Comparison of ENCODE assay signal across 10 cellular contexts in the genomic region with DNA sequence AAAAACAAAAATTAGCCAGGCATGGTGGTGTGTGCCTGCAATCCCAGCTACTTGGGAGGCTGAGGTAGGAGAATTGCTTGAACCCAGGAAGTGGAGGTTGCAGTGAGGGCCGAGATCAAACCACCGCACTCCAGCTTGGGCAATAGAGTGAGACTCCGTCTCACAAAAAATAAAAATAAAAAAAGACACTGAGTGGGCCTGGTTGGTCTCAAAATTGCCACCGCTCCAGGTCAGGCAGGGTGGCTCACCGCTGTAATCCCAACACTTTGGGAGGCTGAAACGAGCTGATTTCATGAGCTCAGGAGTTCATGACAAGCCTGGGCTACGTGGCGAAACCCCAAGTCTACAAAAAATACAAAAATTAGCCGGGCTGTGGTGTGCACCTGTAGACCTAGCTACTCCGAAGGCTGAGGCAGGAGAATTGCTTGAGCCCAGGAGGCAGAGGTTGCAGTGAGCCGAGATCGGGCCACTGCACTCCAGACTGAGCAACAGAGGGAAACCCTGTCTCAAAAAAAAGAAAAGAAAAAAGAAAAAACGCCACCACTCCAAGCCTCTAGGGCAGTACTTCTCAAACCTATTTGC. TPM values are rescaled to one million over a fixed set of nuclear protein-coding genes. Genes with fewer than 3 reads are reported as not detected.
DNase-seq lines count a peak whose midpoint lies in the region; ATAC-seq, FAIRE-seq and TF ChIP-seq lines count a peak whose summit lies in the region.
"Had no signal": no experiment of that assay in that cellular context is flagged by ENCODE, and none has a peak within 500 bp of the region (broad histone marks: within the 10 kb centered on the region; RNA-seq: fewer than 3 reads in every experiment).

No MANE protein-coding gene starts in this region.

- intact Hi-C loops in activated T-helper 2 cell treated with anti-CD3 and anti-CD28 coated beads, Interferon-gamma antibody, Interleukin-2, Interleukin-4, amounts not matched to agents 10 μg/mL and 5 μg/mL and 100 μg/mL, durations not matched to agents 14 hours and 24 hours and 36 hours (cut with micrococcal nuclease) = loop anchor here (10.0 kb wide), 1 partner anchor 281 kb away; no protein-coding TSS in a partner anchor
- intact Hi-C loops in kidney (cut with DNase I) = loop anchor here (10.0 kb wide), 1 partner anchor 71 kb away; no protein-coding TSS in a partner anchor

- peak; percentile 57 for DNase-seq in activated CD8-positive, alpha-beta memory T cell treated with anti-CD3 and anti-CD28 coated beads for 24 hours
- DNase-seq in activated CD8-positive, alpha-beta memory T cell treated with anti-CD3 and anti-CD28 coated beads, Interleukin-2, amount 50 U/mL, for 48 hours = no peak
- DNase-seq in activated T-helper 2 cell treated with anti-CD3 and anti-CD28 coated beads, Interferon-gamma antibody, Interleukin-2, Interleukin-4, amounts not matched to agents 10 μg/mL and 5 μg/mL and 100 μg/mL, durations not matched to agents 14 hours and 24 hours and 36 hours (ENCODE audit: low spot score) = no peak
- DNase-seq in kidney (no peak), NOMO-1 treated with dmso at 0.1 percent for 144 hours (lab: John Stamatoyannopoulos, UW; ENCODE audit: unreplicated experiment) (no peak)
- DNase-seq in stimulated activated naive CD8-positive, alpha-beta T cell treated with anti-CD3 and anti-CD28 coated beads, Interleukin-15, amount 100 ng/mL, for 72 hours = no peak
- no peak for DNase-seq in stimulated activated CD8-positive, alpha-beta memory T cell treated with anti-CD3 and anti-CD28 coated beads, Interleukin-4, amount 100 ng/mL, for 48 hours

- H3K36me3 Mint-ChIP-seq in activated T-helper 2 cell treated with anti-CD3 and anti-CD28 coated beads, Interferon-gamma antibody, Interleukin-2, Interleukin-4, amounts not matched to agents 10 μg/mL and 5 μg/mL and 100 μg/mL, durations not matched to agents 14 hours and 24 hours and 36 hours (ENCODE audit: low read depth) = peaks cover 39% of the 10 kb centered on the region

- TF ChIP-seq CTCF in kidney (IDR thresholded peaks at IDR 0.05; ENCODE audit: borderline replicate concordance, extremely low read depth, insufficient read depth) = no peak

- no peak overlapping the region for H3K27ac ChIP-seq in kidney (ENCODE audit: low read depth in 2 of 2, low read length in 2 of 2)

- no peaks in the 10 kb centered on the region for H3K36me3 ChIP-seq in kidney (ENCODE audit: control insufficient read depth in 1 of 2, insufficient read depth in 2 of 2, low read length in 2 of 2)
- H3K36me3 ChIP-seq: BE2C had no signal

- H3K9me3 Mint-ChIP-seq in activated T-helper 2 cell treated with anti-CD3 and anti-CD28 coated beads, Interferon-gamma antibody, Interleukin-2, Interleukin-4, amounts not matched to agents 10 μg/mL and 5 μg/mL and 100 μg/mL, durations not matched to agents 14 hours and 24 hours and 36 hours = no peaks in the 10 kb centered on the region
- H3K9me3 Mint-ChIP-seq in stimulated activated naive CD8-positive, alpha-beta T cell treated with anti-CD3 and anti-CD28 coated beads, Interleukin-15, amount 100 ng/mL, for 72 hours = no peaks in the 10 kb centered on the region

- H3K27ac Mint-ChIP-seq in activated T-helper 2 cell treated with anti-CD3 and anti-CD28 coated beads, Interferon-gamma antibody, Interleukin-2, Interleukin-4, amounts not matched to agents 10 μg/mL and 5 μg/mL and 100 μg/mL, durations not matched to agents 14 hours and 24 hours and 36 hours = peak overlapping the region; percentile 94
- H3K27ac Mint-ChIP-seq in stimulated activated naive CD8-positive, alpha-beta T cell treated with anti-CD3 and anti-CD28 coated beads, Interleukin-15, amount 100 ng/mL, for 72 hours = peak overlapping the region; percentile 94

- no peaks in the 10 kb centered on the region for H3K9me3 ChIP-seq in kidney (ENCODE audit: control insufficient read depth in 1 of 2, low read length in 2 of 2)
- H3K9me3 ChIP-seq: BE2C had no signal

- FAIRE-seq in kidney (lab: Jason Lieb, UNC) = no peak
- FAIRE-seq: frontal cortex had no signal

- H3K9ac ChIP-seq in kidney (ENCODE audit: low read length in 2 of 2) = no peak overlapping the region

- H3K4me1 ChIP-seq in kidney (ENCODE audit: control insufficient read depth in 1 of 2, insufficient read depth in 1 of 2, low read depth in 1 of 2, low read length in 2 of 2) = peaks cover 0 to 5% of the 10 kb centered on the region in 2 donors
- H3K4me1 ChIP-seq: BE2C had no signal

- H3K4me1 Mint-ChIP-seq in activated T-helper 2 cell treated with anti-CD3 and anti-CD28 coated beads, Interferon-gamma antibody, Interleukin-2, Interleukin-4, amounts not matched to agents 10 μg/mL and 5 μg/mL and 100 μg/mL, durations not matched to agents 14 hours and 24 hours and 36 hours (ENCODE audit: low read depth) = peaks cover 29% of the 10 kb centered on the region
- peaks cover 59% of the 10 kb centered on the region for H3K4me1 Mint-ChIP-seq in stimulated activated naive CD8-positive, alpha-beta T cell treated with anti-CD3 and anti-CD28 coated beads, Interleukin-15, amount 100 ng/mL, for 72 hours

- H3K4me3 ChIP-seq in kidney (ENCODE audit: low read length in 2 of 2) = peak overlapping the region; percentile 2 to 85

- H3K4me3 Mint-ChIP-seq in activated T-helper 2 cell treated with anti-CD3 and anti-CD28 coated beads, Interferon-gamma antibody, Interleukin-2, Interleukin-4, amounts not matched to agents 10 μg/mL and 5 μg/mL and 100 μg/mL, durations not matched to agents 14 hours and 24 hours and 36 hours (ENCODE audit: low read depth) = peak overlapping the region; percentile 93
- H3K4me3 Mint-ChIP-seq in stimulated activated naive CD8-positive, alpha-beta T cell treated with anti-CD3 and anti-CD28 coated beads, Interleukin-15, amount 100 ng/mL, for 72 hours = peak overlapping the region; percentile 93 to 100

- H3K27me3 Mint-ChIP-seq in activated T-helper 2 cell treated with anti-CD3 and anti-CD28 coated beads, Interferon-gamma antibody, Interleukin-2, Interleukin-4, amounts not matched to agents 10 μg/mL and 5 μg/mL and 100 μg/mL, durations not matched to agents 14 hours and 24 hours and 36 hours (ENCODE audit: low read depth) = peaks cover 6% of the 10 kb centered on the region
- peaks cover 5% of the 10 kb centered on the region for H3K27me3 Mint-ChIP-seq in stimulated activated naive CD8-positive, alpha-beta T cell treated with anti-CD3 and anti-CD28 coated beads, Interleukin-15, amount 100 ng/mL, for 72 hours

- no peak for ATAC-seq in stimulated activated naive CD8-positive, alpha-beta T cell treated with anti-CD3 and anti-CD28 coated beads, Interleukin-15, amount 100 ng/mL, for 72 hours
- ATAC-seq in GM19467 (IDR thresholded peaks at IDR 0.05; ENCODE audit: unreplicated experiment) = no peak

RNA-seq across cellular contexts. Expression of a gene that starts 1.8 kb away (rescaled TPM):
- total RNA-seq in activated T-helper 2 cell treated with anti-CD3 and anti-CD28 coated beads, Interferon-gamma antibody, Interleukin-2, Interleukin-4, amounts not matched to agents 10 μg/mL and 5 μg/mL and 100 μg/mL, durations not matched to agents 14 hours and 24 hours and 36 hours = 102 and 105 TPM in 2 replicates
- total RNA-seq in kidney = 42.8 TPM
- polyA plus RNA-seq in kidney (ENCODE audit: insufficient read depth, low read depth, low replicate concordance) = 7.2 TPM

RNA-seq across cellular contexts. Expression of a gene that starts 7.8 kb away (rescaled TPM):
- total RNA-seq in activated T-helper 2 cell treated with anti-CD3 and anti-CD28 coated beads, Interferon-gamma antibody, Interleukin-2, Interleukin-4, amounts not matched to agents 10 μg/mL and 5 μg/mL and 100 μg/mL, durations not matched to agents 14 hours and 24 hours and 36 hours = not detected in 2 replicates
- not detected for total RNA-seq in kidney
- polyA plus RNA-seq in kidney (ENCODE audit: insufficient read depth, low read depth, low replicate concordance) = not detected
- total RNA-seq: frontal cortex had no signal
